8 cellular contexts compared by ENCODE assay signal in the genomic region with DNA sequence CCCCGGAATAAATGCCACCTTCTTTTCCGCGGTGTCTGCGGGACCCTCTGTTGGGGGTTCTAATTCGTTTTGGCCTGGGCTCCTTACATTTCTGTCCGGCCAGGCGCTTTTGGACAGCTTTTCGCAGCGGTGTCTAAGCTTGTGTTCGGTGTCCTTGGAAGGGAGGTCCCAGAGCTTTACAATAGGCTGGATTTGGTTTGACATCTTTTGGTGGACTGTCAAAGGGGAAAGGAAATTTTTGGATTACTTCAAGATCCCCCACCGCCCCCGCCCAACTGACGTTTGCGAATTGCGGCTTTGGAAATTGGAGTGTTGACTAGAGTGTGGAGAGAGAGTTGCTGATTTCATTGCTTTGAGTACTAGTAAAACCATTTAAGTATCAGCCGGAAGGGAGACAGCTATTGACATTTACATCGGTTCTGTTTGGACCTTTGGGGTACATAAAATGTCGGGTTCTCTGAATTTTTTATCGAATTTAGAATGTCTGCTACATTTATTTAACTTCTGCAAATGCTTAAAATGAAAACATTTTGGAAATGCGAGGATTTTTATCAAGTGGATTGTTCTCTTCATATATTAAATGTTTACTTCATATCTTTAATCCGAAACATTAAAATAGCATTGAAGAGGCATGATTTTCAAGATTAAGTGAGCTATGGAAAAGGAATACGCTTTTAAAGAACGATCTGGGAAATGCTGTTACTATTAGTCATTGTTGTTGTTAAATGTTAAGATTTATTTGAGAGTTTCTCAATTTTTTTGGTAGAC. TPM values are rescaled to one million over a fixed set of nuclear protein-coding genes. Genes with fewer than 3 reads are reported as not detected.
A peak's percentile ranks its signal among the peaks of the same experiment; 100 is the strongest.
DNase-seq lines count a peak whose midpoint lies in the region; ATAC-seq and TF ChIP-seq lines count a peak whose summit lies in the region.

No MANE protein-coding gene starts in this region.

- H3K9ac ChIP-seq in H9 (ENCODE audit: extremely low read depth, insufficient read length, low read length), result no peak overlapping the region

- H3K23me2 ChIP-seq in H9 (ENCODE audit: insufficient read length, low read depth, low read length, poor library complexity, severe bottlenecking), result peaks cover 31% of the 10 kb centered on the region

- peak overlapping the region; percentile 92 for H3K4me2 ChIP-seq in H9 (ENCODE audit: insufficient read depth, insufficient read length, low read length)

- no peak overlapping the region for H2BK15ac ChIP-seq in H9 (ENCODE audit: low read depth, low read length)

- TF ChIP-seq CTCF in A673 (conservative IDR thresholded peaks at IDR 0.05; ENCODE audit: low read depth, low read length), result no peak
- TF ChIP-seq CTCF in H9 (conservative IDR thresholded peaks at IDR 0.05), result no peak
- TF ChIP-seq CTCF in astrocyte of the spinal cord (IDR thresholded peaks at IDR 0.05; ENCODE audit: low read depth, low read length), result no peak
- no peak for TF ChIP-seq CTCF in lung (IDR thresholded peaks at IDR 0.05; ENCODE audit: control extremely low read depth, extremely low read depth)

- no peak overlapping the region for H3K18ac ChIP-seq in H9 (ENCODE audit: insufficient read length, low read depth, low read length)

- DNase-seq in A673 (ENCODE audit: low spot score), result no peak
- DNase-seq in H9, result no peak
- peak; percentile 32 for DNase-seq in astrocyte of the spinal cord (ENCODE audit: low read depth, low spot score)
- DNase-seq in lung (ENCODE audit: low spot score), result no peak
- DNase-seq in NCI-H510A (lab: John Stamatoyannopoulos, UW), result no peak
- DNase-seq in NCI-H1436 treated with DMSO at 0.1 percent for 48 hours (lab: John Stamatoyannopoulos, UW), result no peak

- POLR2A ChIA-PET in A673 (lab: Charles Lee; ENCODE audit: low non-redundant PET), result no interaction called here

- H3K27me3 ChIP-seq in A673 (replicated peaks; ENCODE audit: insufficient read depth, low read depth, low read length, poor library complexity) (no peaks in the 10 kb centered on the region), H9 (ENCODE audit: insufficient read depth, low read length) (peaks cover 45% of the 10 kb centered on the region), lung (ENCODE audit: control insufficient read depth, insufficient read depth) (no peaks in the 10 kb centered on the region)

- H2BK12ac ChIP-seq in H9 (ENCODE audit: insufficient read length, low read depth, low read length), result no peak overlapping the region

- TSS peak; percentile 74 for BruUV-seq in A673 (replicated peaks; lab: Mats Ljungman, UMichigan)

- H4K8ac ChIP-seq in H9 (replicated peaks; ENCODE audit: insufficient read length, low read depth, low read length), result no peak overlapping the region

- H4K91ac ChIP-seq in H9 (ENCODE audit: insufficient read length, low read depth, low read length), result no peak overlapping the region

- peaks cover 89% of the 10 kb centered on the region for H3K27me3 Mint-ChIP-seq in H9 (ENCODE audit: low read depth)

- no peak overlapping the region for H2AK5ac ChIP-seq in H9 (ENCODE audit: insufficient read length, low read length)

- no peaks in the 10 kb centered on the region; a peak in 1 of 5 replicates for H3K9me3 Mint-ChIP-seq in H9

- H3K36me3 Mint-ChIP-seq in H9 (ENCODE audit: insufficient read depth in 1 of 3, low read depth in 3 of 3), result no peaks in the 10 kb centered on the region

- H3K79me2 ChIP-seq in H9 (ENCODE audit: insufficient read depth, low read length), result no peaks in the 10 kb centered on the region

- ATAC-seq in lung (ENCODE audit: insufficient read depth, low FRiP score), result no peak
- no peak for ATAC-seq in GM18868 (IDR thresholded peaks at IDR 0.05; ENCODE audit: unreplicated experiment)
- ATAC-seq in HG02588 (IDR thresholded peaks at IDR 0.05; ENCODE audit: unreplicated experiment), result no peak

- H2AFZ ChIP-seq in H9 (ENCODE audit: low read length), result no peak overlapping the region

- H4K5ac ChIP-seq in H9 (ENCODE audit: insufficient read length, low read depth, low read length), result no peak overlapping the region

- H3K27ac Mint-ChIP-seq in H9, result no peak overlapping the region; a peak in 1 of 7 replicates

- no peak overlapping the region for H2BK5ac ChIP-seq in H9 (ENCODE audit: insufficient read length, low read length)

- in situ Hi-C loops in astrocyte of the spinal cord (cut with HindIII; ENCODE audit: low sequenced_read_pairs), result no loop called here

- peaks cover 40 to 42% of the 10 kb centered on the region in 2 experiments for H3K4me1 Mint-ChIP-seq in H9

- no peak overlapping the region for H3K56ac ChIP-seq in H9 (ENCODE audit: insufficient read length, low read depth, low read length)

- H3K4me3 Mint-ChIP-seq in H9, result peak overlapping the region; percentile 83 to 93

- H3K4me3 ChIP-seq in A673 (ENCODE audit: low read depth, low read length, poor library complexity, severe bottlenecking), result peak overlapping the region; percentile 84
- H3K4me3 ChIP-seq in astrocyte of the spinal cord (ENCODE audit: low read depth, low read length), result peak overlapping the region; percentile 65
- H3K4me3 ChIP-seq in lung, result peak overlapping the region; percentile 70

- H3K27ac ChIP-seq in A673 (ENCODE audit: low read depth, low read length, poor library complexity, severe bottlenecking), result no peak overlapping the region
- no peak overlapping the region for H3K27ac ChIP-seq in H9 (ENCODE audit: insufficient read length, low read depth, low read length)
- H3K27ac ChIP-seq in lung (ENCODE audit: low read depth in 1 of 2, low read length in 1 of 2), result peak overlapping the region in 1 of 2 donors; percentile 99

- H3K23ac ChIP-seq in H9 (ENCODE audit: insufficient read length, low read depth, low read length), result no peak overlapping the region

- CTCF ChIA-PET in A673 (lab: Charles Lee), result no interaction called here

- no peak overlapping the region for H3K14ac ChIP-seq in H9 (ENCODE audit: insufficient read depth, low read length)

- intact Hi-C loops in A673 (cut with micrococcal nuclease; ENCODE audit: unreplicated experiment), result no loop called here

- no peaks in the 10 kb centered on the region for H4K20me1 ChIP-seq in H9 (ENCODE audit: control insufficient read depth, insufficient read depth, insufficient read length)

- no peaks in the 10 kb centered on the region for H3K79me1 ChIP-seq in H9 (ENCODE audit: insufficient read depth, low read depth, low read length, poor library complexity, severe bottlenecking)

- H3K4ac ChIP-seq in H9 (ENCODE audit: low read depth, low read length), result no peak overlapping the region

- no CpG with 5 or more reads among the region's 23 CpGs for WGBS in H9 (ENCODE audit: extremely low coverage, insufficient read length, low lambda C conversion rate)
- 37 to 40% methylated on average over 23 of the region's 23 CpGs for WGBS in lung, 2 donors

- no peaks in the 10 kb centered on the region for H3K36me3 ChIP-seq in A673 (ENCODE audit: insufficient read depth, low read length, poor library complexity, severe bottlenecking)
- H3K36me3 ChIP-seq in lung (ENCODE audit: control insufficient read depth in 2 of 2, insufficient read depth in 2 of 2, low read length in 2 of 2), result no peaks in the 10 kb centered on the region

- no peak overlapping the region for H3T11ph ChIP-seq in H9 (ENCODE audit: low read length)

- H2BK120ac ChIP-seq in H9 (ENCODE audit: low read depth, low read length, poor library complexity, severe bottlenecking), result no peak overlapping the region

- H2BK20ac ChIP-seq in H9 (ENCODE audit: low read depth, low read length, poor library complexity, severe bottlenecking), result no peak overlapping the region

- peaks cover 36% of the 10 kb centered on the region for H3K4me1 ChIP-seq in A673 (ENCODE audit: insufficient read depth, low read length, poor library complexity, severe bottlenecking)
- H3K4me1 ChIP-seq in H9 (ENCODE audit: insufficient read depth, low read length), result peaks cover 5% of the 10 kb centered on the region; the same call in 1 of the 2 replicates
- peaks cover 8 to 13% of the 10 kb centered on the region in 2 donors for H3K4me1 ChIP-seq in lung (ENCODE audit: control insufficient read depth in 2 of 2, insufficient read depth in 2 of 2, low read length in 2 of 2)

- no peaks in the 10 kb centered on the region for H3K9me3 ChIP-seq in A673 (ENCODE audit: low read depth, low read length, poor library complexity, severe bottlenecking)
- H3K9me3 ChIP-seq in H9 (ENCODE audit: control insufficient read depth, low read depth, low read length), result no peaks in the 10 kb centered on the region
- H3K9me3 ChIP-seq in lung (ENCODE audit: control insufficient read depth in 2 of 2, insufficient read depth in 1 of 2, low read length in 1 of 2), result no peaks in the 10 kb centered on the region

RNA-seq across cellular contexts. Expression of gene PURA, which starts 4.7 kb away (rescaled TPM):
- 9.5 and 12.3 TPM in 2 replicates for total RNA-seq in A673 (2021)
- 3.3 and 3.6 TPM in 2 replicates for total RNA-seq in H9 (2021)
- total RNA-seq in lung, result 10 to 100 TPM; 18.6 to 22.1 TPM
- polyA plus RNA-seq in lung, result 1 to 10 TPM; 3.5 to 4.5 TPM

RNA-seq across cellular contexts. Expression of gene IGIP, which starts 16.5 kb away (rescaled TPM):
- 2.5 and 2.7 TPM in 2 replicates for total RNA-seq in A673 (2021)
- 0.52 and 0.53 TPM in 2 replicates for total RNA-seq in H9 (2021)
- total RNA-seq in lung, result 10 to 100 TPM in 1 of 2 donors, 1 to 10 TPM in 1; 9.6 to 11.1 TPM
- 1 to 10 TPM; 2.8 to 5.4 TPM for polyA plus RNA-seq in lung
